Comparison of ENCODE assay signal across 27 cellular contexts in genomic region chr11:117157507-117157906, GRCh38.
"Had no signal": no experiment of that assay in that cellular context is flagged by ENCODE, and none has a peak within 500 bp of the region (broad histone marks: within the 10 kb centered on the region; RNA-seq: fewer than 3 reads in every experiment).

No MANE protein-coding gene starts in this region.

- ATAC-seq: activated CD4-positive, CD25-positive, alpha-beta regulatory T cell treated with anti-CD3 and anti-CD28 coated beads, Interleukin-2, amount 50 U/mL, for 24 hours; activated naive CD8-positive, alpha-beta T cell treated with anti-CD3 and anti-CD28 coated beads, Interleukin-2, amount 50 U/mL, for 24 hours; body of pancreas had no signal

- H3K27ac Mint-ChIP-seq: activated naive CD4-positive, alpha-beta T cell treated with anti-CD3 and anti-CD28 coated beads, Interleukin-2, amount 10 ng/mL, durations not matched to agents 7 days and 5 days; activated naive CD8-positive, alpha-beta T cell treated with anti-CD3 and anti-CD28 coated beads, Interleukin-2, amount 50 U/mL, for 24 hours; activated T-helper 1 cell treated with anti-CD3 and anti-CD28 coated beads, Interleukin-12 subunit alpha, Interleukin-12 subunit beta, Interleukin-2, Interleukin-4 antibody, amounts not matched to agents 30 ng/mL and 10 ng/mL and 1 ng/mL, durations not matched to agents 14 hours and 24 hours and 36 hours had no signal

- FAIRE-seq: bronchial epithelial cell had no signal

- H3K4me1 ChIP-seq: SJCRH30 had no signal

- H3K4me3 Mint-ChIP-seq: activated naive CD4-positive, alpha-beta T cell treated with anti-CD3 and anti-CD28 coated beads, Interleukin-2, amount 10 ng/mL, durations not matched to agents 7 days and 5 days; activated naive CD8-positive, alpha-beta T cell treated with anti-CD3 and anti-CD28 coated beads, Interleukin-2, amount 50 U/mL, for 24 hours; activated T-helper 1 cell treated with anti-CD3 and anti-CD28 coated beads, Interleukin-12 subunit alpha, Interleukin-12 subunit beta, Interleukin-2, Interleukin-4 antibody, amounts not matched to agents 30 ng/mL and 10 ng/mL and 1 ng/mL, durations not matched to agents 14 hours and 24 hours and 36 hours had no signal

- H3K9ac ChIP-seq: SK-N-SH had no signal

- DNase-seq: activated CD4-positive, alpha-beta T cell treated with anti-CD3 and anti-CD28 coated beads for 4 hours; activated CD4-positive, alpha-beta T cell treated with anti-CD3 and anti-CD28 coated beads, Interleukin-2, amount 50 U/mL, for 48 hours; activated CD8-positive, alpha-beta memory T cell treated with anti-CD3 and anti-CD28 coated beads, Interleukin-2, amount 50 U/mL, for 4 hours; activated effector memory CD4-positive, alpha-beta T cell treated with Interleukin-2 at 50 U/mL for 16 hours; activated naive CD4-positive, alpha-beta T cell treated with anti-CD3 and anti-CD28 coated beads, Interleukin-2, amount 10 ng/mL, durations not matched to agents 7 days and 5 days; activated naive CD8-positive, alpha-beta T cell treated with anti-CD3 and anti-CD28 coated beads, Interleukin-2, amount 50 U/mL, for 24 hours; activated T-cell treated with anti-CD3 and anti-CD28 coated beads, Interleukin-2, amount 50 U/mL, for 1 hour; amniotic stem cell; body of pancreas; central memory CD4-positive, alpha-beta T cell; MG63; NCI-H1105; NCI-H1436; NCI-H1694 treated with DMSO at 0.1 percent for 48 hours; NCI-H2029 treated with DMSO at 0.1 percent for 48 hours; NCI-H345; NCI-H510A; NCI-H526 treated with DMSO at 0.1 percent for 48 hours; NCI-H82; SJCRH30; SK-N-SH; T-helper 1 cell; WERI-Rb-1 had no signal

- H3K4me2 ChIP-seq: SK-N-SH had no signal

- H3K27me3 Mint-ChIP-seq: activated naive CD4-positive, alpha-beta T cell treated with anti-CD3 and anti-CD28 coated beads, Interleukin-2, amount 10 ng/mL, durations not matched to agents 7 days and 5 days; activated naive CD8-positive, alpha-beta T cell treated with anti-CD3 and anti-CD28 coated beads, Interleukin-2, amount 50 U/mL, for 24 hours had no signal

- H3K9me3 ChIP-seq: ascending aorta, body of pancreas, MG63, SJCRH30, SK-N-SH had no signal

- H3K4me3 ChIP-seq: ascending aorta, body of pancreas, MG63, SJCRH30 had no signal

- H3K27ac ChIP-seq: ascending aorta, body of pancreas, SJCRH30, WERI-Rb-1 had no signal

- H3K9me3 Mint-ChIP-seq: activated naive CD4-positive, alpha-beta T cell treated with anti-CD3 and anti-CD28 coated beads, Interleukin-2, amount 10 ng/mL, durations not matched to agents 7 days and 5 days; activated naive CD8-positive, alpha-beta T cell treated with anti-CD3 and anti-CD28 coated beads, Interleukin-2, amount 50 U/mL, for 24 hours; activated T-helper 1 cell treated with anti-CD3 and anti-CD28 coated beads, Interleukin-12 subunit alpha, Interleukin-12 subunit beta, Interleukin-2, Interleukin-4 antibody, amounts not matched to agents 30 ng/mL and 10 ng/mL and 1 ng/mL, durations not matched to agents 14 hours and 24 hours and 36 hours had no signal

- H3K27me3 ChIP-seq: ascending aorta, body of pancreas, MG63, SJCRH30 had no signal
